12 cellular contexts compared by ENCODE assay signal in the genomic region with DNA sequence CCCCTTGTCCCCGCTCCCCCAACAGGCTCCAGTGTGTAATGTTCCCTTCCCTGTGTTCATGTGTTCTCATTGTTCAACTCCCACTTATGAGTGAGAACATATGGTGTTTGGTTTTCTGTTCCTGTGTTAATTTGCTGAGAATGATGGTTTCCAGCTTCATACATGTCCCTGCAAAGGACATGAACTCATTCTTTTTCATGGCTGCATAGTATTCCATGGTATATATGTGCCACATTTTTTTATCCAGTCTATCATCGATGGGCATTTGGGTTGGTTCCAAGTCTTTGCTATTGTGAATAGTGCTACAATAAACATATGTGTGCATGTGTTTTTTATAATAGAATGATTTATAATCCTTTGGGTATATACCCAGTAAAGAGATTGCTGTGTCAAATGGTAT. TPM values are rescaled to one million over a fixed set of nuclear protein-coding genes. Genes with fewer than 3 reads are reported as not detected.
"Had no signal": no experiment of that assay in that cellular context is flagged by ENCODE, and none has a peak within 500 bp of the region (broad histone marks: within the 10 kb centered on the region; RNA-seq: fewer than 3 reads in every experiment).

No MANE protein-coding gene starts in this region.

RNA-seq across cellular contexts. Expression of gene SPINK13, which starts 6.5 kb away (rescaled TPM):
- total RNA-seq: OCI-LY7, PC-3, PC-9, Peyer's patch, Right ventricle myocardium inferior, Right ventricle myocardium superior, RPMI7951, SJCRH30, SJSA1, T-cell had no signal
- polyA plus RNA-seq: SK-N-SH had no signal

RNA-seq across cellular contexts. Expression of gene MARCOL, which starts 36.8 kb away (rescaled TPM):
- total RNA-seq: OCI-LY7, PC-3, PC-9, Peyer's patch, Right ventricle myocardium inferior, Right ventricle myocardium superior, RPMI7951, SJCRH30, SJSA1, T-cell had no signal
- polyA plus RNA-seq: SK-N-SH had no signal

RNA-seq across cellular contexts. Expression of gene SPINK7, which starts 37.1 kb away (rescaled TPM):
- total RNA-seq: OCI-LY7, PC-9, Peyer's patch, Right ventricle myocardium inferior, Right ventricle myocardium superior, RPMI7951, SJCRH30, SJSA1, SK-MEL-5, T-cell had no signal
- polyA plus RNA-seq: SK-N-SH had no signal
